8 cellular contexts compared by ENCODE assay signal in the genomic region with DNA sequence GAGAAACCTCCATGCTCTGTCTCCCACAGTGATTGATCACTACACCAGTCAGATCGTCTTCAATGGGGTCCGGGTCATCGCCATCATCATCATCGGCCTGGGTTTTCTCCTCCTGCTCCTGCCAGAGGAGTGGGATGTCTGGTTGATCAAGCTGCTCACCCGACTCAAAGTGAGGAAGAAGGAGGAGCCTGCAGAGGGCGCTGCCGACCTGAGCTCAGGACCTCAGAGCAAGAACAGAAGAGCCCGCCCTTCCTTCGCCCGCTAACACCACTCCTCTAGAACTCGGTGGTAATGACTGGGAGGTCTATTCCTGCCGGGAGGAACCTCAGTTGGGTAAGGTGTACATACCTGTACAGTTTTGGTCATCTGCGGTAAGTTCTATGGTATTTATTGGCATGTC. TPM values are rescaled to one million over a fixed set of nuclear protein-coding genes. Genes with fewer than 3 reads are reported as not detected.
DNase-seq lines count a peak whose midpoint lies in the region; ATAC-seq and TF ChIP-seq lines count a peak whose summit lies in the region.

No MANE protein-coding gene starts in this region.

- H3K9me3 Mint-ChIP-seq in activated CD8-positive, alpha-beta T cell treated with anti-CD3 and anti-CD28 coated beads for 36 hours: no peaks in the 10 kb centered on the region
- H3K9me3 Mint-ChIP-seq in stimulated activated effector memory CD8-positive, alpha-beta T cell treated with anti-CD3 and anti-CD28 coated beads, Interleukin-12 subunit alpha, Interleukin-12 subunit beta, amount 100 ng/mL, for 72 hours: no peaks in the 10 kb centered on the region

- CTCF ChIA-PET in activated CD8-positive, alpha-beta T cell treated with anti-CD3 and anti-CD28 coated beads for 36 hours (lab: Charles Lee): interaction anchor here (0.8 to 1.9 kb wide), 15 partner anchors 10 to 176 kb away, joined by 3 to 12 read pairs (median 3); partner anchors contain the start of gene COA6

- peaks cover 36% of the 10 kb centered on the region for H3K27me3 Mint-ChIP-seq in activated CD8-positive, alpha-beta T cell treated with anti-CD3 and anti-CD28 coated beads for 36 hours

- no peak overlapping the region for H3K4me3 Mint-ChIP-seq in activated CD8-positive, alpha-beta T cell treated with anti-CD3 and anti-CD28 coated beads for 36 hours
- no peak overlapping the region for H3K4me3 Mint-ChIP-seq in stimulated activated effector memory CD8-positive, alpha-beta T cell treated with anti-CD3 and anti-CD28 coated beads, Interleukin-12 subunit alpha, Interleukin-12 subunit beta, amount 100 ng/mL, for 72 hours

- no peaks in the 10 kb centered on the region for H3K36me3 Mint-ChIP-seq in activated CD8-positive, alpha-beta T cell treated with anti-CD3 and anti-CD28 coated beads for 36 hours (ENCODE audit: low read depth)
- no peaks in the 10 kb centered on the region for H3K36me3 Mint-ChIP-seq in stimulated activated effector memory CD8-positive, alpha-beta T cell treated with anti-CD3 and anti-CD28 coated beads, Interleukin-12 subunit alpha, Interleukin-12 subunit beta, amount 100 ng/mL, for 72 hours

- ATAC-seq in activated CD8-positive, alpha-beta T cell treated with anti-CD3 and anti-CD28 coated beads for 36 hours: peak; percentile 72
- no peak for ATAC-seq in left ventricle myocardium superior
- ATAC-seq in stimulated activated effector memory CD8-positive, alpha-beta T cell treated with anti-CD3 and anti-CD28 coated beads, Interleukin-12 subunit alpha, Interleukin-12 subunit beta, amount 100 ng/mL, for 72 hours: peak; percentile 39

- peaks cover 6% of the 10 kb centered on the region for H3K4me1 Mint-ChIP-seq in activated CD8-positive, alpha-beta T cell treated with anti-CD3 and anti-CD28 coated beads for 36 hours (ENCODE audit: low read depth)
- peaks cover 48% of the 10 kb centered on the region for H3K4me1 Mint-ChIP-seq in stimulated activated effector memory CD8-positive, alpha-beta T cell treated with anti-CD3 and anti-CD28 coated beads, Interleukin-12 subunit alpha, Interleukin-12 subunit beta, amount 100 ng/mL, for 72 hours

- DNase-seq in NCI-H2029 (lab: John Stamatoyannopoulos, UW) (peak; percentile 23), NCI-H2029 treated with DMSO at 0.1 percent for 48 hours (lab: John Stamatoyannopoulos, UW) (no peak), NCI-H460 (ENCODE audit: extremely low read depth, low read depth) (peak; percentile 73), left ventricle myocardium superior (peak; percentile 57), medulla oblongata (ENCODE audit: extremely low spot score) (no peak), kidney tubule cell (ENCODE audit: low spot score) (no peak)
- peak; percentile 86 for DNase-seq in activated CD8-positive, alpha-beta T cell treated with anti-CD3 and anti-CD28 coated beads for 36 hours
- peak in 1 of 2 donors; percentile 72 for DNase-seq in stimulated activated effector memory CD8-positive, alpha-beta T cell treated with anti-CD3 and anti-CD28 coated beads, Interleukin-12 subunit alpha, Interleukin-12 subunit beta, amount 100 ng/mL, for 72 hours (ENCODE audit: low spot score in 2 of 2)

- no peak overlapping the region for H3K27ac Mint-ChIP-seq in activated CD8-positive, alpha-beta T cell treated with anti-CD3 and anti-CD28 coated beads for 36 hours
- H3K27ac Mint-ChIP-seq in stimulated activated effector memory CD8-positive, alpha-beta T cell treated with anti-CD3 and anti-CD28 coated beads, Interleukin-12 subunit alpha, Interleukin-12 subunit beta, amount 100 ng/mL, for 72 hours: no peak overlapping the region

- intact Hi-C loops in activated CD8-positive, alpha-beta T cell treated with anti-CD3 and anti-CD28 coated beads for 36 hours (cut with micrococcal nuclease): no loop called here
- intact Hi-C loops in left ventricle myocardium superior (cut with micrococcal nuclease): no loop called here

- POLR2A ChIA-PET in activated CD8-positive, alpha-beta T cell treated with anti-CD3 and anti-CD28 coated beads for 36 hours (lab: Charles Lee): interaction anchor here (0.6 kb wide), 1 partner anchor 1917 kb away, joined by 3 read pairs; no protein-coding TSS in a partner anchor

- TF ChIP-seq CTCF in activated CD8-positive, alpha-beta T cell treated with anti-CD3 and anti-CD28 coated beads for 36 hours (IDR thresholded peaks at IDR 0.05): peak; percentile 62

RNA-seq across cellular contexts. Expression of gene COA6, which starts 50.3 kb away (rescaled TPM):
- 389 and 406 TPM in 2 replicates for total RNA-seq in NCI-H460 (2014; rRNA removed; shearing (Covaris generic))
- 279 and 344 TPM in 2 replicates for polyA plus RNA-seq in NCI-H460 (2014; cell fraction: nucleus; rRNA removed)
- total RNA-seq in activated CD8-positive, alpha-beta T cell treated with anti-CD3 and anti-CD28 coated beads for 36 hours: 10 to 100 TPM; 59.8 to 61.8 TPM
- 38.2 TPM for total RNA-seq in left ventricle myocardium superior

Comparison
In these comparisons a context has a peak if more than half of its experiments do, and no peak if none do; other contexts are left out.
1. DNase-seq: peak in NCI-H2029 (single experiment), NCI-H460 (single experiment), activated CD8-positive, alpha-beta T cell treated with anti-CD3 and anti-CD28 coated beads for 36 hours (single experiment) and left ventricle myocardium superior (single experiment); none in NCI-H2029 treated with DMSO at 0.1 percent for 48 hours (single experiment), medulla oblongata (single experiment) and kidney tubule cell (single experiment).